In the genomic region with DNA sequence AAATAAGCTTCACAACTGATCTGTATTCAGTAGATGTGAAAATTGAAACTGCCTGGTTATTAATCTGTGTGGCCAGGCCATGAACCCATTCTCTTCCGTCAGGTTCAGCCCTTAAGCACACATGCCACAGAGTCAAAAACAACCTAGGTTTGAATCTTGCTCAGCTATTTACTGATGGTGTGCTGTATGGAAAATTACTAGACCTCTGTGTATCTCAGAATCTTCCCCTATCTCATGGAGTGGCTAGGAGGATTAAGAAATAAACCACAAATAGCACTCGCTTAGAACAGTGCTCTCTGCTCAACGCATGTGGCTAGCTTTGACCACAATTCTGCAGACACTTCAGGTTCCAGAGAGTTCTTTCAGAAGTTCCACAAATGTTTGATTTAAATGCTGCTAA, we compare ENCODE assay signal across 10 cellular contexts.
A peak's percentile ranks its signal among the peaks of the same experiment; 100 is the strongest.
DNase-seq lines count a peak whose midpoint lies in the region; ATAC-seq and TF ChIP-seq lines count a peak whose summit lies in the region.
"Had no signal": no experiment of that assay in that cellular context is flagged by ENCODE, and none has a peak within 500 bp of the region (broad histone marks: within the 10 kb centered on the region; RNA-seq: fewer than 3 reads in every experiment).

No MANE protein-coding gene starts in this region.

- intact Hi-C loops in posterior cingulate gyrus (cut with DNase I) = no loop called here

- H3K4me1 ChIP-seq in DOHH2 (ENCODE audit: control insufficient read depth, low read length) = peaks cover 86% of the 10 kb centered on the region

- H3K9me2 ChIP-seq in DOHH2 (replicated peaks; ENCODE audit: control insufficient read depth, low read length) = no peaks in the 10 kb centered on the region

- H4K20me1 ChIP-seq in DOHH2 (ENCODE audit: control insufficient read depth, insufficient read depth, low read depth, low read length) = no peaks in the 10 kb centered on the region

- H3K27ac Mint-ChIP-seq in central memory CD8-positive, alpha-beta T cell (ENCODE audit: low read depth) = peak overlapping the region; percentile 50

- no peaks in the 10 kb centered on the region for H3K27me3 Mint-ChIP-seq in central memory CD8-positive, alpha-beta T cell

- H3K9me3 ChIP-seq in DOHH2 (ENCODE audit: control insufficient read depth, insufficient read depth, low read length) = no peaks in the 10 kb centered on the region
- H3K9me3 ChIP-seq: body of pancreas had no signal

- peaks cover 41% of the 10 kb centered on the region for H3K4me1 Mint-ChIP-seq in central memory CD8-positive, alpha-beta T cell

- H3K79me2 ChIP-seq in DOHH2 (ENCODE audit: control insufficient read depth, low read length) = peaks cover 6% of the 10 kb centered on the region

- peak; percentile 32 for DNase-seq in HT1080 (ENCODE audit: low read depth)
- no peak for DNase-seq in central memory CD8-positive, alpha-beta T cell (ENCODE audit: low spot score in 2 of 2)
- DNase-seq in NCI-H2081 treated with DMSO at 0.1 percent for 48 hours (lab: John Stamatoyannopoulos, UW) = no peak
- no peak for DNase-seq in HPDE6-E6E7 (ENCODE audit: extremely low spot score)
- no peak for DNase-seq in posterior cingulate gyrus
- no peak for DNase-seq in C1 segment of cervical spinal cord (lab: John Stamatoyannopoulos, UW)
- DNase-seq: right cardiac atrium had no signal

- no peaks in the 10 kb centered on the region for H3K9me3 Mint-ChIP-seq in central memory CD8-positive, alpha-beta T cell

- peak overlapping the region; percentile 77 for H3K4me2 ChIP-seq in DOHH2 (ENCODE audit: low read length)

- TF ChIP-seq CTCF in DOHH2 (IDR thresholded peaks at IDR 0.05; ENCODE audit: low read depth, low read length, poor library complexity, severe bottlenecking) = no peak

- peak overlapping the region; percentile 89 for H3K27ac ChIP-seq in DOHH2 (ENCODE audit: low read depth, low read length)

- no peaks in the 10 kb centered on the region for H3K36me3 Mint-ChIP-seq in central memory CD8-positive, alpha-beta T cell (ENCODE audit: insufficient read depth)

- H3K36me3 ChIP-seq in DOHH2 (ENCODE audit: control insufficient read depth, low read length) = peaks cover 15% of the 10 kb centered on the region

- H3F3A ChIP-seq in DOHH2 (ENCODE audit: control insufficient read depth, insufficient read depth) = peaks cover 43% of the 10 kb centered on the region

- peak overlapping the region; percentile 31 for H3K4me3 ChIP-seq in DOHH2 (ENCODE audit: low read length)
- H3K4me3 ChIP-seq: body of pancreas had no signal

- no peaks in the 10 kb centered on the region for H3K27me3 ChIP-seq in DOHH2 (ENCODE audit: control insufficient read depth, low read length)
- H3K27me3 ChIP-seq: body of pancreas had no signal

- peak; percentile 62 for ATAC-seq in GM21447 (IDR thresholded peaks at IDR 0.05; ENCODE audit: unreplicated experiment)
- ATAC-seq in central memory CD8-positive, alpha-beta T cell (replicated peaks; ENCODE audit: extremely low read depth, poor library complexity, severe bottlenecking) = peak; percentile 77
- ATAC-seq: body of pancreas had no signal

- peak overlapping the region; percentile 29 for H3K4me3 Mint-ChIP-seq in central memory CD8-positive, alpha-beta T cell
